In the genomic region with DNA sequence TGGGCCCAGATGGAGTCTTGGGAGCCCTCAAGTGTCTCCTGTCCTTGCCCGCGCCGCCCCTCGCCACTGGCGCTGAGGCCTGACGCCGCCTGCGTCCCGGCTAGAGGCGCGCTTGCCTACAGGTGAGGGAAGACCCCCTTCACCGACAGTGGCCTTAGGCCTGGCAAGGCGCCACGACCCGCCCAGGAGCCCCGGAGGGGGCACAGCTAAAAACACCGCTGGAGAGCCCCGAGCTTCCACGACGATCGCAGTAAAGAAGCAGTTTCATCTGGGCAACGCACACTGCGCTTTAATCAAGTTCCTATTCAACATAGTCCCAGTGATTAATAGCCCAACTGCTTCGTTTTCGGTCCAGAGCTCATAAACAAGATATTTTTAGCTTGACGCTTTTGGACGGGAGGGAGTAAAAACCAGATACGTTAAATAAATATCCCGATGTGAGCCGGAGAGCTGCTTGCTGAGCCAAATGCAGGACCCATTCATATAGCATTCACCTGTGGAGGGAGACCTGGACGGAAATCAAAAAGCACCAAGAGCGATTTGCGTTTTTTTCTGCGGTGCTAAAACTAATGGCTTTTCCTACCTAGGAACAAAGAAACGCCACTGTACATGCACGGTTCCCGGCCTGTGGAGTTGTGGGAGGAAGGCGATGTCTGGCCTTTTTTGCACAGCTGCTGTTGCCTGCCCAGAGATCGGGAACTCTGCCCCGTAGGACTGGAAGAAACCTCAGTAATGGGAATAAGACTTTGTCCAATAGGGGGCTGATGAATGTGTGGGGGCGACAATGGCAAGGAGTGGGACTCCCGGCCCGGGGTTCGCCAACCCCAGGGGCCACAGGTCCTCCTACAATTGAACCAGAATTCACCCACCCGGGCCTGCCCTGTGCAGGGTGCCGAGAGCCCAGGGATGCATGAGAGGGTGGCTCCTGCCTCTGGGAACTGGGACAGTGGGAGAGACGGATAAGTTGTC, we compare ENCODE assay signal across 9 cellular contexts. TPM values are rescaled to one million over a fixed set of nuclear protein-coding genes. Genes with fewer than 3 reads are reported as not detected.
DNase-seq lines count a peak whose midpoint lies in the region; ATAC-seq and TF ChIP-seq lines count a peak whose summit lies in the region.
"Had no signal": no experiment of that assay in that cellular context is flagged by ENCODE, and none has a peak within 500 bp of the region (broad histone marks: within the 10 kb centered on the region; RNA-seq: fewer than 3 reads in every experiment).

No MANE protein-coding gene starts in this region.

- H3K27ac ChIP-seq in HL-60 (replicated peaks) (peak overlapping the region; percentile 93), cingulate gyrus (ENCODE audit: low read depth, low read length) (peak overlapping the region; percentile 19), substantia nigra (ENCODE audit: low read depth, low read length, poor library complexity, severe bottlenecking) (peak overlapping the region; percentile 42)
- H3K27ac ChIP-seq: SJSA1 had no signal

- H3K4me3 ChIP-seq in HL-60 (replicated peaks; ENCODE audit: insufficient read depth, low read length): peak overlapping the region; percentile 54
- peak overlapping the region; percentile 64 for H3K4me3 ChIP-seq in lower leg skin (ENCODE audit: low read depth, poor library complexity, severe bottlenecking)

- ATAC-seq in HG03457 (IDR thresholded peaks at IDR 0.05; ENCODE audit: unreplicated experiment): no peak
- ATAC-seq in HG03175 (IDR thresholded peaks at IDR 0.05; ENCODE audit: unreplicated experiment): no peak

- no peaks in the 10 kb centered on the region for H3K27me3 ChIP-seq in HL-60 (ENCODE audit: insufficient read depth, poor library complexity, severe bottlenecking)

- TF ChIP-seq CTCF in HL-60 (IDR thresholded peaks at IDR 0.05; ENCODE audit: insufficient read depth, low read length) (no peak), lower leg skin (IDR thresholded peaks at IDR 0.05) (no peak)

- 19 to 22% methylated on average over 32 to 47 of the region's 47 CpGs for WGBS in lower leg skin, 2 donors

- DNase-seq in HL-60 (ENCODE audit: low read depth in 1 of 2, low spot score in 1 of 2) (no peak), lower leg skin (ENCODE audit: low spot score in 2 of 2) (peak in 1 of 2 donors; percentile 88), substantia nigra (lab: John Stamatoyannopoulos, UW) (peak in 2 of 49 donors; percentile 30 to 39), occipital lobe (lab: John Stamatoyannopoulos, UW) (no peak), cortex of kidney (lab: John Stamatoyannopoulos, UW) (no peak)

- TF ChIP-seq POLR2A in lower leg skin (IDR thresholded peaks at IDR 0.05): no peak

- intact Hi-C loops in lower leg skin (cut with DNase I; ENCODE audit: low total_unique reads): loop anchor here (2.0 to 10.0 kb wide), 2 partner anchors 69 to 71 kb away; no protein-coding TSS in a partner anchor

RNA-seq across cellular contexts. Expression of gene CEBPA, which starts 1.7 kb away (rescaled TPM):
- 100 to 1,000 TPM; 228 to 297 (median 255) TPM for total RNA-seq in lower leg skin
- 2.8 TPM for total RNA-seq in occipital lobe

Comparison
In these comparisons a context has a peak if more than half of its experiments do, and no peak if none do; other contexts are left out.
1. H3K27ac ChIP-seq: peak in every context shown above with its lines; median percentile 93 in HL-60; 42 in substantia nigra; 19 in cingulate gyrus.
2. RNA of gene CEBPA, which starts 1.7 kb away (total RNA-seq): 228 to 297 TPM in lower leg skin; 2.8 TPM in occipital lobe (single experiment); every median in the first group is over 10 times any median in the second.